9 cellular contexts compared by ENCODE assay signal in genomic region chr20:50186151-50186885, GRCh38. TPM values are rescaled to one million over a fixed set of nuclear protein-coding genes. Genes with fewer than 3 reads are reported as not detected.
DNase-seq lines count a peak whose midpoint lies in the region; ATAC-seq, FAIRE-seq and TF ChIP-seq lines count a peak whose summit lies in the region.
"Had no signal": no experiment of that assay in that cellular context is flagged by ENCODE, and none has a peak within 500 bp of the region (broad histone marks: within the 10 kb centered on the region; RNA-seq: fewer than 3 reads in every experiment).

No MANE protein-coding gene starts in this region.

- H3K27ac ChIP-seq in ACC112 (ENCODE audit: low read depth, low read length) (no peak overlapping the region), mammary epithelial cell (ENCODE audit: insufficient read depth, low read depth, low read length) (no peak overlapping the region), kidney (ENCODE audit: low read depth in 2 of 2, low read length in 2 of 2) (no peak overlapping the region)

- H3K4me3 ChIP-seq in ACC112 (ENCODE audit: low read depth, low read length): no peak overlapping the region
- no peak overlapping the region for H3K4me3 ChIP-seq in mammary epithelial cell (replicated peaks in 1 of 3; ENCODE audit: insufficient read depth in 1 of 3, low read depth in 2 of 3, low read length in 3 of 3)
- no peak overlapping the region for H3K4me3 ChIP-seq in kidney (ENCODE audit: low read length in 2 of 2)

- H3K4me1 ChIP-seq in ACC112 (ENCODE audit: control insufficient read depth, insufficient read depth, low read length, unreplicated experiment) (peaks cover 9% of the 10 kb centered on the region), mammary epithelial cell (ENCODE audit: insufficient read depth, low read length) (peaks cover 10% of the 10 kb centered on the region), kidney (ENCODE audit: control insufficient read depth in 1 of 2, insufficient read depth in 1 of 2, low read depth in 1 of 2, low read length in 2 of 2) (no peaks in the 10 kb centered on the region)

- CTCF ChIA-PET in WTC11 (lab: Charles Lee): interaction anchor here (0.6 to 4.1 kb wide), 18 partner anchors 14 to 602 kb away, joined by 3 to 27 read pairs (median 3); partner anchors contain the start of gene PEDS1
- CTCF ChIA-PET in mammary epithelial cell (lab: Charles Lee; ENCODE audit: low non-redundant PET): interaction anchor here (0.8 kb wide), 1 partner anchor 119 kb away, joined by 7 read pairs; no protein-coding TSS in a partner anchor

- POLR2A ChIA-PET in WTC11 (lab: Charles Lee): no interaction called here

- no peak overlapping the region for H3K4me2 ChIP-seq in mammary epithelial cell (ENCODE audit: insufficient read depth, low read depth, low read length)

- H3K9me3 Mint-ChIP-seq in WTC11: peaks cover 4% of the 10 kb centered on the region; the same call in 1 of the 2 replicates
- H3K9me3 Mint-ChIP-seq: stimulated activated naive CD8-positive, alpha-beta T cell treated with anti-CD3 and anti-CD28 coated beads, Interleukin-15, Interleukin-2, amounts not matched to agents 100 ng/mL and 50 ng/mL, for 24 hours had no signal

- ATAC-seq in WTC11: peak; percentile 24
- ATAC-seq in HG03039 (IDR thresholded peaks at IDR 0.05; ENCODE audit: unreplicated experiment): no peak

- H4K20me1 ChIP-seq in mammary epithelial cell (ENCODE audit: insufficient read depth, low read length): no peaks in the 10 kb centered on the region

- H2AFZ ChIP-seq in ACC112 (ENCODE audit: low read length, unreplicated experiment): peak overlapping the region; percentile 4
- H2AFZ ChIP-seq in mammary epithelial cell (ENCODE audit: low read depth, low read length): peak overlapping the region; percentile 53

- dilution Hi-C loops in mammary epithelial cell (cut with HindIII; ENCODE audit: low sequenced_read_pairs): no loop called here

- H3K4me1 Mint-ChIP-seq in WTC11: peaks cover 21% of the 10 kb centered on the region

- H3K9ac ChIP-seq in mammary epithelial cell (ENCODE audit: insufficient read depth, low read length): no peak overlapping the region
- H3K9ac ChIP-seq in kidney (ENCODE audit: low read length in 2 of 2): no peak overlapping the region

- no TSS peak for BruUV-seq in mammary epithelial cell (replicated peaks; lab: Mats Ljungman, UMichigan)

- peaks cover 19% of the 10 kb centered on the region for H3K27me3 Mint-ChIP-seq in WTC11 (ENCODE audit: low read depth)

- H3K9me3 ChIP-seq in mammary epithelial cell (replicated peaks; ENCODE audit: insufficient read depth, low read length) (no peaks in the 10 kb centered on the region), kidney (ENCODE audit: control insufficient read depth in 1 of 2, low read length in 2 of 2) (no peaks in the 10 kb centered on the region)

- H3K79me2 ChIP-seq in ACC112 (ENCODE audit: control insufficient read depth, insufficient read depth, low read length, unreplicated experiment) (peaks cover 4% of the 10 kb centered on the region), mammary epithelial cell (ENCODE audit: insufficient read depth, low read length) (peaks cover 4% of the 10 kb centered on the region)

- H3K36me3 Mint-ChIP-seq in WTC11: no peaks in the 10 kb centered on the region

- in situ Hi-C loops in mammary epithelial cell (cut with MboI; ENCODE audit: low sequenced_read_pairs in 2 of 2): loop anchor here (5.0 to 25.0 kb wide), 4 partner anchors 276 to 551 kb away; partner anchors contain the start of gene PARD6B (in 1 of the 2)

- no peak overlapping the region for H3K27ac Mint-ChIP-seq in WTC11
- H3K27ac Mint-ChIP-seq: stimulated activated naive CD8-positive, alpha-beta T cell treated with anti-CD3 and anti-CD28 coated beads, Interleukin-15, Interleukin-2, amounts not matched to agents 100 ng/mL and 50 ng/mL, for 24 hours had no signal

- H3K27me3 ChIP-seq in ACC112 (ENCODE audit: insufficient read depth, low read length) (no peaks in the 10 kb centered on the region), mammary epithelial cell (ENCODE audit: insufficient read depth, low read length) (no peaks in the 10 kb centered on the region)

- H3K36me3 ChIP-seq in ACC112 (ENCODE audit: insufficient read depth, low read length) (no peaks in the 10 kb centered on the region), mammary epithelial cell (ENCODE audit: insufficient read depth, low read length) (no peaks in the 10 kb centered on the region), kidney (ENCODE audit: control insufficient read depth in 1 of 2, insufficient read depth in 2 of 2, low read length in 2 of 2) (no peaks in the 10 kb centered on the region)

- FAIRE-seq in kidney (lab: Jason Lieb, UNC): no peak

- DNase-seq in GM20000 (ENCODE audit: low spot score) (peak; percentile 76), NCI-H2227 (lab: John Stamatoyannopoulos, UW; ENCODE audit: unreplicated experiment) (peak; percentile 92), WTC11 (ENCODE audit: low spot score) (peak; percentile 99), mammary epithelial cell (peak; percentile 68), kidney (peak; percentile 95)
- peak; percentile 88 for DNase-seq in stimulated activated CD4-positive, alpha-beta T cell treated with anti-CD3 and anti-CD28 coated beads, Interleukin-1b, Interleukin-23, amount 100 ng/mL, for 48 hours

- intact Hi-C loops in mammary epithelial cell (cut with micrococcal nuclease): loop anchor here (1.0 to 2.0 kb wide), 4 partner anchors 274 to 602 kb away; no protein-coding TSS in a partner anchor
- intact Hi-C loops in kidney (cut with DNase I): loop anchor here (5.0 kb wide), 2 partner anchors 281 to 386 kb away; no protein-coding TSS in a partner anchor

- H3K4me3 Mint-ChIP-seq in WTC11: no peak overlapping the region
- H3K4me3 Mint-ChIP-seq: stimulated activated naive CD8-positive, alpha-beta T cell treated with anti-CD3 and anti-CD28 coated beads, Interleukin-15, Interleukin-2, amounts not matched to agents 100 ng/mL and 50 ng/mL, for 24 hours had no signal

- peak; percentile 96 for TF ChIP-seq CTCF in GM20000 (IDR thresholded peaks at IDR 0.05; ENCODE audit: extremely low read depth, missing control alignments)
- peak; percentile 98 for TF ChIP-seq CTCF in WTC11 (IDR thresholded peaks at IDR 0.05)
- TF ChIP-seq CTCF in mammary epithelial cell (conservative IDR thresholded peaks at IDR 0.05 in 1 of 2, IDR thresholded peaks at IDR 0.05 in 1 of 2; ENCODE audit: extremely low read depth in 1 of 2, insufficient read depth in 1 of 2, low read depth in 1 of 2, low read length in 2 of 2): peak; percentile 95 to 97
- TF ChIP-seq CTCF in kidney (IDR thresholded peaks at IDR 0.05; ENCODE audit: borderline replicate concordance, extremely low read depth, insufficient read depth): peak; percentile 100

- 13% methylated on average over 14 of the region's 16 CpGs for WGBS in mammary epithelial cell (ENCODE audit: low coverage, missing lambda C conversion rate)

TF ChIP-seq in WTC11, 78 proteins besides CTCF, POLR2A, EP300 and RAD21:
- TF ChIP-seq, protein P1, sequence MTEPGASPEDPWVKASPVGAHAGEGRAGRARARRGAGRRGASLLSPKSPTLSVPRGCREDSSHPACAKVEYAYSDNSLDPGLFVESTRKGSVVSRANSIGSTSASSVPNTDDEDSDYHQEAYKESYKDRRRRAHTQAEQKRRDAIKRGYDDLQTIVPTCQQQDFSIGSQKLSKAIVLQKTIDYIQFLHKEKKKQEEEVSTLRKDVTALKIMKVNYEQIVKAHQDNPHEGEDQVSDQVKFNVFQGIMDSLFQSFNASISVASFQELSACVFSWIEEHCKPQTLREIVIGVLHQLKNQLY (CRISPR knock-in tag; IDR thresholded peaks at IDR 0.05): no peak
- no peak for TF ChIP-seq NFATC4 (CRISPR knock-in tag; IDR thresholded peaks at IDR 0.05)
- TF ChIP-seq, protein P2, sequence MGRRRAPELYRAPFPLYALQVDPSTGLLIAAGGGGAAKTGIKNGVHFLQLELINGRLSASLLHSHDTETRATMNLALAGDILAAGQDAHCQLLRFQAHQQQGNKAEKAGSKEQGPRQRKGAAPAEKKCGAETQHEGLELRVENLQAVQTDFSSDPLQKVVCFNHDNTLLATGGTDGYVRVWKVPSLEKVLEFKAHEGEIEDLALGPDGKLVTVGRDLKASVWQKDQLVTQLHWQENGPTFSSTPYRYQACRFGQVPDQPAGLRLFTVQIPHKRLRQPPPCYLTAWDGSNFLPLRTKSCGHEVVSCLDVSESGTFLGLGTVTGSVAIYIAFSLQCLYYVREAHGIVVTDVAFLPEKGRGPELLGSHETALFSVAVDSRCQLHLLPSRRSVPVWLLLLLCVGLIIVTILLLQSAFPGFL (CRISPR knock-in tag; IDR thresholded peaks at IDR 0.05; ENCODE audit: borderline replicate concordance): peak; percentile 21; the same call in 1 of the 2 replicates
- TF ChIP-seq ETV6 (CRISPR knock-in tag; IDR thresholded peaks at IDR 0.05): 0 out of 2 replicates have a peak, but pooled peaks have one; percentile 44
- TF ChIP-seq GABPB1 (CRISPR knock-in tag; IDR thresholded peaks at IDR 0.05): peak; percentile 40; the same call in 1 of the 2 replicates
- 0 out of 2 replicates have a peak, but pooled peaks have one; percentile 36 for TF ChIP-seq ZNF416 (CRISPR knock-in tag; IDR thresholded peaks at IDR 0.05)
- no peak for TF ChIP-seq GTF2I (CRISPR knock-in tag; conservative IDR thresholded peaks at IDR 0.05)
TF ChIP-seq in WTC11: peak in this region for 4.

RNA-seq across cellular contexts. Expression of gene CEBPB, which starts 4.3 kb away (rescaled TPM):
- 23.5 to 29.1 TPM (median 25.6 TPM) in 3 replicates for total RNA-seq in WTC11 (2021)
- total RNA-seq in mammary epithelial cell: 100 to 1,000 TPM in 1 of 2 donors, 10 to 100 TPM in 1; 81.9 to 166 TPM
- polyA plus RNA-seq in mammary epithelial cell: 35.3 TPM
- polyA minus RNA-seq in mammary epithelial cell: 6.8 TPM
- 81.4 TPM for total RNA-seq in kidney
- 33.6 TPM for polyA plus RNA-seq in kidney (ENCODE audit: insufficient read depth, low read depth, low replicate concordance)

RNA-seq across cellular contexts. Expression of gene PEDS1, which starts 32.8 kb away (rescaled TPM):
- 35.0 to 36.7 TPM (median 35.6 TPM) in 3 replicates for total RNA-seq in WTC11 (2021)
- total RNA-seq in mammary epithelial cell: 10 to 100 TPM; 28.8 to 29.5 TPM
- polyA plus RNA-seq in mammary epithelial cell: 66.2 TPM
- polyA minus RNA-seq in mammary epithelial cell: 90.1 TPM
- 16.3 TPM for total RNA-seq in kidney
- 18.3 TPM for polyA plus RNA-seq in kidney (ENCODE audit: insufficient read depth, low read depth, low replicate concordance)
